In genomic region chr7:223861-224260, GRCh38 we compare ENCODE assay signal across 15 cellular contexts. TPM values are rescaled to one million over a fixed set of nuclear protein-coding genes. Genes with fewer than 3 reads are reported as not detected.
DNase-seq lines count a peak whose midpoint lies in the region; ATAC-seq and TF ChIP-seq lines count a peak whose summit lies in the region.
"Had no signal": no experiment of that assay in that cellular context is flagged by ENCODE, and none has a peak within 500 bp of the region (broad histone marks: within the 10 kb centered on the region; RNA-seq: fewer than 3 reads in every experiment).

No MANE protein-coding gene starts in this region.

- H2BK12ac ChIP-seq in neuronal stem cell (ENCODE audit: low read length): no peak overlapping the region

- no peak overlapping the region for H3K4ac ChIP-seq in neuronal stem cell (ENCODE audit: low read length)

- intact Hi-C loops in cardiac septum (cut with DNase I): no loop called here

- no peak overlapping the region for H2AK5ac ChIP-seq in neuronal stem cell (ENCODE audit: low read depth, low read length)

- peaks cover 3% of the 10 kb centered on the region for H3K79me1 ChIP-seq in neuronal stem cell (ENCODE audit: low read depth, low read length)

- no peak overlapping the region for H2BK120ac ChIP-seq in neuronal stem cell (ENCODE audit: low read depth, low read length)

- no peak for DNase-seq in RWPE1 (ENCODE audit: low spot score)
- no peak for DNase-seq in neuronal stem cell (ENCODE audit: low spot score)
- DNase-seq in cardiac septum (ENCODE audit: low spot score): no peak
- DNase-seq: AML-193; Caco-2; Calu3; CD4-positive, alpha-beta T cell; CD8-positive, alpha-beta T cell; DMS79 treated with DMSO at 0.1 percent for 48 hours; GF-D8 had no signal

- no peak overlapping the region for H4K8ac ChIP-seq in neuronal stem cell (ENCODE audit: low read depth, low read length)

- no peak for TF ChIP-seq CTCF in RWPE1 (conservative IDR thresholded peaks at IDR 0.05; ENCODE audit: low read depth)

- H3K23ac ChIP-seq in neuronal stem cell (ENCODE audit: low read depth, low read length, poor library complexity): no peak overlapping the region

- H3K18ac ChIP-seq in neuronal stem cell (ENCODE audit: low read length): peak overlapping the region; percentile 17

- H2BK5ac ChIP-seq in neuronal stem cell (ENCODE audit: low read length): no peak overlapping the region

- no peak for ATAC-seq in HG02759 (IDR thresholded peaks at IDR 0.05; ENCODE audit: unreplicated experiment)
- ATAC-seq: CD8-positive, alpha-beta T cell had no signal

- H3K27ac ChIP-seq in BLaER1: no peak overlapping the region
- H3K27ac ChIP-seq in RWPE1: peak overlapping the region; percentile 66
- no peak overlapping the region for H3K27ac ChIP-seq in neuronal stem cell (replicated peaks; ENCODE audit: low read length)
- H3K27ac ChIP-seq: 22Rv1, A549, C4-2B had no signal

- peaks cover 64% of the 10 kb centered on the region for H3K4me1 ChIP-seq in BLaER1
- H3K4me1 ChIP-seq in neuronal stem cell (ENCODE audit: control insufficient read depth in 2 of 2, insufficient read depth in 1 of 2, low read depth in 1 of 2, low read length in 2 of 2): peaks cover 4 to 11% of the 10 kb centered on the region in 2 donors

- peaks cover 27% of the 10 kb centered on the region for H3K36me3 ChIP-seq in BLaER1
- peaks cover 0 to 3% of the 10 kb centered on the region in 2 donors for H3K36me3 ChIP-seq in neuronal stem cell (replicated peaks in 1 of 2; ENCODE audit: control insufficient read depth in 2 of 2, insufficient read depth in 2 of 2, low read length in 2 of 2)

- no peak overlapping the region for H3K9ac ChIP-seq in BLaER1
- no peak overlapping the region for H3K9ac ChIP-seq in neuronal stem cell (ENCODE audit: low read depth, low read length, poor library complexity)

- H3K27me3 ChIP-seq in BLaER1 (peaks cover 29% of the 10 kb centered on the region), neuronal stem cell (ENCODE audit: control insufficient read depth in 3 of 3, insufficient read depth in 3 of 3, low read depth in 1 of 3, low read length in 3 of 3) (no peaks in the 10 kb centered on the region)

- H3K4me3 ChIP-seq in BLaER1 (no peak overlapping the region), neuronal stem cell (ENCODE audit: low read length in 2 of 2) (no peak overlapping the region)
- H3K4me3 ChIP-seq: A549 had no signal

- H3K4me2 ChIP-seq in BLaER1 (peak overlapping the region; percentile 68), neuronal stem cell (ENCODE audit: insufficient read depth, low read length, poor library complexity, severe bottlenecking) (no peak overlapping the region)
- H3K4me2 ChIP-seq: A549 had no signal

- no peak overlapping the region for H4K91ac ChIP-seq in neuronal stem cell (ENCODE audit: low read depth, low read length, poor library complexity)

- no CpG with 5 or more reads among the region's 29 CpGs for WGBS in neuronal stem cell (ENCODE audit: extremely low coverage in 2 of 2, insufficient read length in 2 of 2, insufficient replicate concordance in 1 of 2), 2 donors

- peaks cover 74% of the 10 kb centered on the region for H4K20me1 ChIP-seq in BLaER1

- H2BK15ac ChIP-seq in neuronal stem cell (ENCODE audit: low read length): no peak overlapping the region

- H2AFZ ChIP-seq in neuronal stem cell (ENCODE audit: low read length): no peak overlapping the region

- H3K14ac ChIP-seq in neuronal stem cell (ENCODE audit: low read length): no peak overlapping the region

- POLR2A ChIA-PET in RWPE1 (lab: Yijun Ruan, JAX; ENCODE audit: low non-redundant PET): no interaction called here

- no peaks in the 10 kb centered on the region for H3K9me3 ChIP-seq in BLaER1
- peaks cover 0 to 4% of the 10 kb centered on the region in 2 donors for H3K9me3 ChIP-seq in neuronal stem cell (replicated peaks in 1 of 2; ENCODE audit: control insufficient read depth in 2 of 2, insufficient read depth in 1 of 2, low read depth in 1 of 2, low read length in 2 of 2)
- H3K9me3 ChIP-seq: A549, Caco-2 had no signal

- CTCF ChIA-PET in RWPE1 (lab: Yijun Ruan, JAX): no interaction called here

RNA-seq across cellular contexts. Expression of gene FAM20C, which starts 31.5 kb away (rescaled TPM):
- polyA plus RNA-seq in neuronal stem cell (2013, experiment 1 of 2): 7.3 TPM
- polyA plus RNA-seq in neuronal stem cell (2013, experiment 2 of 2): 7.3 TPM
- 30.2 TPM for total RNA-seq in cardiac septum
